ENCODE assay signal across 12 cellular contexts in the genomic region with DNA sequence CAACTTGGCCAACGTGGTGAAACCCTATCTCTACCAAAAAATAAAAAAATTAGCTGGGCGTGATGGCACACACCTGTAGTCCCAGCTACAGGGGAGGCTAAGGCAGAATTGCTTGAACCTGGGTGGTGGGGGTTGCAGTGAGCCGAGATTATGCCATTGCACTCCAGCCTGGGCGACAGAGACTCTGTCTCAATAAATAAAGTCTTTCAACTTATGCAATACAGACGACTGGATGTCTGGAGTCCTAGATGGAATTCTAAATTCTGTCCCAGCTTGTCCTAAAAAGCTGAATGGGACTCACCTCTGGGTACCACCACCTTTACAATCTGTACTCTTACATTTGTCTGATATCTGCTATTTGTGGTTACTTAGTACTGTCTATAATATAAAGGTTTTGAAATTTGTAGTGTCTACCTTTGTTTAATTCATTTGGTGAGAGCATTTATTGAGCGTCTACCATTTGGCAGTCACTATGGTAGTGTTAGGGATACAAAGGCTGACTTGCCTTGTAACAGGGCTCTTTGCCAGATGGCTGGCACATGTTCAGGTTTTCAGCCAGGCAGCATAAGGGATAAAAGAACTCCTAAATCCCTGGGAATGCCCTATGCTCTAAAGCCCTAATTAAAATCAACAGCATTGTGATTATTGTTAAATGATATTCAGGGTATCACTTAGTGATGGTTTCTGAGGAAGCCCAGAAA. TPM values are rescaled to one million over a fixed set of nuclear protein-coding genes. Genes with fewer than 3 reads are reported as not detected.
DNase-seq lines count a peak whose midpoint lies in the region; ATAC-seq and TF ChIP-seq lines count a peak whose summit lies in the region.
"Had no signal": no experiment of that assay in that cellular context is flagged by ENCODE, and none has a peak within 500 bp of the region (broad histone marks: within the 10 kb centered on the region; RNA-seq: fewer than 3 reads in every experiment).

No MANE protein-coding gene starts in this region.

- no peak overlapping the region for H3K27ac ChIP-seq in CD4-positive, CD25-positive, alpha-beta regulatory T cell (ENCODE audit: insufficient read depth, low read length, poor library complexity, severe bottlenecking)
- peak overlapping the region in 31 of 59 donors; percentile 1 to 68 (median 40) for H3K27ac ChIP-seq in dorsolateral prefrontal cortex
- H3K27ac ChIP-seq: neutrophil had no signal

- H3K4me3 ChIP-seq in CD4-positive, CD25-positive, alpha-beta regulatory T cell (ENCODE audit: low read depth, low read length), result no peak overlapping the region
- H3K4me3 ChIP-seq in dorsolateral prefrontal cortex, result no peak overlapping the region
- H3K4me3 ChIP-seq in BE2C (ENCODE audit: low read depth, low read length), result no peak overlapping the region

- no peaks in the 10 kb centered on the region for H3K9me3 Mint-ChIP-seq in CD4-positive, CD25-positive, alpha-beta regulatory T cell
- H3K9me3 Mint-ChIP-seq in activated naive CD4-positive, alpha-beta T cell treated with anti-CD3 and anti-CD28 coated beads, Interleukin-2, amount 10 ng/mL, durations not matched to agents 7 days and 5 days, result no peaks in the 10 kb centered on the region
- H3K9me3 Mint-ChIP-seq: T-cell had no signal

- H3K36me3 ChIP-seq in CD4-positive, CD25-positive, alpha-beta regulatory T cell (ENCODE audit: control insufficient read depth, insufficient read depth, low read length), result peaks cover 34% of the 10 kb centered on the region
- H3K36me3 ChIP-seq in BE2C, result no peaks in the 10 kb centered on the region

- H3K27ac Mint-ChIP-seq in CD4-positive, CD25-positive, alpha-beta regulatory T cell, result peak overlapping the region in 2 of 3 donors; percentile 42 to 63
- H3K27ac Mint-ChIP-seq in activated naive CD4-positive, alpha-beta T cell treated with anti-CD3 and anti-CD28 coated beads, Interleukin-2, amount 10 ng/mL, durations not matched to agents 7 days and 5 days, result no peak overlapping the region

- intact Hi-C loops in dorsolateral prefrontal cortex (cut with DNase I), result no loop called here
- intact Hi-C loops in posterior vena cava (cut with DNase I), result no loop called here

- no peak for TF ChIP-seq CTCF in dorsolateral prefrontal cortex (IDR thresholded peaks at IDR 0.05 in 54 of 56, conservative IDR thresholded peaks at IDR 0.05 in 2 of 56; ENCODE audit: low read depth in 1 of 56, partially characterized antibody in 56 of 56)
- no peak for TF ChIP-seq CTCF in BE2C (IDR thresholded peaks at IDR 0.05; ENCODE audit: low read depth, low read length)

- H3K4me1 ChIP-seq in CD4-positive, CD25-positive, alpha-beta regulatory T cell (ENCODE audit: control insufficient read depth, insufficient read depth, low read length, poor library complexity, severe bottlenecking), result no peaks in the 10 kb centered on the region
- H3K4me1 ChIP-seq in BE2C, result no peaks in the 10 kb centered on the region

- H3K27me3 ChIP-seq in CD4-positive, CD25-positive, alpha-beta regulatory T cell (ENCODE audit: control insufficient read depth, insufficient read depth, low read length), result no peaks in the 10 kb centered on the region
- no peaks in the 10 kb centered on the region for H3K27me3 ChIP-seq in dorsolateral prefrontal cortex
- H3K27me3 ChIP-seq in BE2C, result no peaks in the 10 kb centered on the region
- H3K27me3 ChIP-seq: neutrophil had no signal

- peak overlapping the region in 1 of 4 donors; percentile 49 for H3K4me3 Mint-ChIP-seq in CD4-positive, CD25-positive, alpha-beta regulatory T cell
- no peak overlapping the region for H3K4me3 Mint-ChIP-seq in activated naive CD4-positive, alpha-beta T cell treated with anti-CD3 and anti-CD28 coated beads, Interleukin-2, amount 10 ng/mL, durations not matched to agents 7 days and 5 days
- H3K4me3 Mint-ChIP-seq: T-cell had no signal

- CTCF ChIA-PET in activated naive CD4-positive, alpha-beta T cell treated with anti-CD3 and anti-CD28 coated beads, Interleukin-2, amount 10 ng/mL, durations not matched to agents 7 days and 5 days (lab: Charles Lee), result interaction anchor here (1.3 kb wide), 1 partner anchor 26 kb away, joined by 4 read pairs; no protein-coding TSS in a partner anchor

- no peak for DNase-seq in CD4-positive, CD25-positive, alpha-beta regulatory T cell
- DNase-seq in NCI-H2081 treated with DMSO at 0.1 percent for 48 hours (lab: John Stamatoyannopoulos, UW) (peak; percentile 73), dorsolateral prefrontal cortex (peak; percentile 38 to 83 (median 60)), mucosa of gallbladder (ENCODE audit: low spot score) (peak; percentile 50), posterior vena cava (ENCODE audit: low spot score) (no peak), BE2C (no peak)
- no peak for DNase-seq in activated naive CD4-positive, alpha-beta T cell treated with anti-CD3 and anti-CD28 coated beads, Interleukin-2, amount 10 ng/mL, durations not matched to agents 7 days and 5 days
- DNase-seq in activated CD4-positive, alpha-beta T cell treated with anti-CD3 and anti-CD28 coated beads, Interleukin-2, amount 50 U/mL, for 1 hour, result no peak
- DNase-seq: activated T-cell treated with anti-CD3 and anti-CD28 coated beads, Interleukin-2, amount 50 U/mL, for 1 hour; NCI-H526 treated with DMSO at 0.1 percent for 48 hours; T-cell had no signal

- peaks cover 5 to 21% (median 10%) of the 10 kb centered on the region in 4 donors for H3K4me1 Mint-ChIP-seq in CD4-positive, CD25-positive, alpha-beta regulatory T cell
- H3K4me1 Mint-ChIP-seq in activated naive CD4-positive, alpha-beta T cell treated with anti-CD3 and anti-CD28 coated beads, Interleukin-2, amount 10 ng/mL, durations not matched to agents 7 days and 5 days, result peaks cover 40% of the 10 kb centered on the region

- ATAC-seq in CD4-positive, CD25-positive, alpha-beta regulatory T cell (ENCODE audit: low read depth in 2 of 2), result no peak
- ATAC-seq: T-cell had no signal

- no peaks in the 10 kb centered on the region for H3K27me3 Mint-ChIP-seq in CD4-positive, CD25-positive, alpha-beta regulatory T cell
- H3K27me3 Mint-ChIP-seq in activated naive CD4-positive, alpha-beta T cell treated with anti-CD3 and anti-CD28 coated beads, Interleukin-2, amount 10 ng/mL, durations not matched to agents 7 days and 5 days, result no peaks in the 10 kb centered on the region
- H3K27me3 Mint-ChIP-seq: T-cell had no signal

- H3K36me3 Mint-ChIP-seq in CD4-positive, CD25-positive, alpha-beta regulatory T cell, result peaks cover 9% of the 10 kb centered on the region
- peaks cover 19% of the 10 kb centered on the region for H3K36me3 Mint-ChIP-seq in activated naive CD4-positive, alpha-beta T cell treated with anti-CD3 and anti-CD28 coated beads, Interleukin-2, amount 10 ng/mL, durations not matched to agents 7 days and 5 days

- no peaks in the 10 kb centered on the region for H3K9me3 ChIP-seq in CD4-positive, CD25-positive, alpha-beta regulatory T cell (ENCODE audit: control insufficient read depth in 2 of 2, low read length in 2 of 2)
- no peaks in the 10 kb centered on the region for H3K9me3 ChIP-seq in BE2C
- H3K9me3 ChIP-seq: neutrophil had no signal

RNA-seq across cellular contexts. Expression of a gene that starts 7.2 kb away (rescaled TPM):
- 39.0 TPM for total RNA-seq in CD4-positive, CD25-positive, alpha-beta regulatory T cell
- polyA plus RNA-seq in CD4-positive, CD25-positive, alpha-beta regulatory T cell, result 1 to 10 TPM in 3 of 4 donors, under 1 TPM in 1; 0.64 to 2.6 (median 1.6) TPM
- total RNA-seq in dorsolateral prefrontal cortex (10 to 100 TPM; 38.6 to 68.4 (median 55.0) TPM), mucosa of gallbladder (36.3 TPM), posterior vena cava (10 to 100 TPM; 28.1 to 32.8 TPM)
- polyA plus RNA-seq in BE2C (2012; ENCODE audit: insufficient read depth, insufficient read length, low read depth), result 34.4 TPM

Comparison
In these comparisons a context has a peak if more than half of its experiments do, and no peak if none do; other contexts are left out.
1. DNase-seq: peak in NCI-H2081 treated with DMSO at 0.1 percent for 48 hours (single experiment), dorsolateral prefrontal cortex (10 of 10) and mucosa of gallbladder (single experiment); none in CD4-positive, CD25-positive, alpha-beta regulatory T cell (0 of 3), posterior vena cava (single experiment), BE2C (single experiment), activated naive CD4-positive, alpha-beta T cell treated with anti-CD3 and anti-CD28 coated beads, Interleukin-2, amount 10 ng/mL, durations not matched to agents 7 days and 5 days (single experiment) and activated CD4-positive, alpha-beta T cell treated with anti-CD3 and anti-CD28 coated beads, Interleukin-2, amount 50 U/mL, for 1 hour (single experiment).